In genomic region chr17:61716225-61716829, GRCh38 we compare ENCODE assay signal across 7 cellular contexts.
"Had no signal": no experiment of that assay in that cellular context is flagged by ENCODE, and none has a peak within 500 bp of the region (broad histone marks: within the 10 kb centered on the region; RNA-seq: fewer than 3 reads in every experiment).

No MANE protein-coding gene starts in this region.

- H2AFZ ChIP-seq: GM23248 had no signal

- FAIRE-seq: HTR-8/SVneo had no signal

- H3K4me3 ChIP-seq: GM23248 had no signal

- H3K27ac ChIP-seq: GM23248 had no signal

- DNase-seq: GM23248, GOT3, H9, HCEC 1CT, Kasumi-1, KG1 had no signal

- H3K9ac ChIP-seq: GM23248 had no signal
